22 cellular contexts compared by ENCODE assay signal in genomic region chr17:41504126-41504977, GRCh38. TPM values are rescaled to one million over a fixed set of nuclear protein-coding genes. Genes with fewer than 3 reads are reported as not detected.
DNase-seq lines count a peak whose midpoint lies in the region; ATAC-seq and TF ChIP-seq lines count a peak whose summit lies in the region.
"Had no signal": no experiment of that assay in that cellular context is flagged by ENCODE, and none has a peak within 500 bp of the region (broad histone marks: within the 10 kb centered on the region; RNA-seq: fewer than 3 reads in every experiment).

No MANE protein-coding gene starts in this region.

- H3K79me2 ChIP-seq in Karpas-422 (ENCODE audit: low read length): no peaks in the 10 kb centered on the region

- no peak overlapping the region for H3K9ac ChIP-seq in Karpas-422 (ENCODE audit: low read length)
- H3K9ac ChIP-seq: BLaER1 treated with 17β-estradiol and CSF1 and Interleukin-3, amounts not matched to agents 10 nM and 100 nM had no signal

- no peak overlapping the region for H3K4me2 ChIP-seq in Karpas-422 (ENCODE audit: low read depth, low read length, poor library complexity, severe bottlenecking)

- no peaks in the 10 kb centered on the region for H3K9me3 Mint-ChIP-seq in nephron
- H3K9me3 Mint-ChIP-seq: HFFc6 had no signal

- H3K4me1 ChIP-seq in breast epithelium (no peaks in the 10 kb centered on the region), Karpas-422 (ENCODE audit: low read length) (peaks cover 11% of the 10 kb centered on the region)

- no peaks in the 10 kb centered on the region for H3K36me3 Mint-ChIP-seq in nephron (ENCODE audit: low read depth)

- H3K9me2 ChIP-seq in Karpas-422 (replicated peaks; ENCODE audit: insufficient read depth, low read length): no peaks in the 10 kb centered on the region

- H3K4me3 ChIP-seq in choroid plexus epithelial cell (ENCODE audit: low read depth, low read length): no peak overlapping the region
- H3K4me3 ChIP-seq in breast epithelium: no peak overlapping the region
- no peak overlapping the region for H3K4me3 ChIP-seq in Karpas-422 (ENCODE audit: low read length)
- H3K4me3 ChIP-seq: BLaER1 treated with 17β-estradiol and CSF1 and Interleukin-3, amounts not matched to agents 10 nM and 100 nM had no signal

- peak; percentile 15 for DNase-seq in NCI-H1105 treated with DMSO at 0.1 percent for 48 hours (lab: John Stamatoyannopoulos, UW)
- no peak for DNase-seq in NCI-H1105 (lab: John Stamatoyannopoulos, UW)
- DNase-seq in choroid plexus epithelial cell (ENCODE audit: low read depth): peak; percentile 33
- DNase-seq in breast epithelium (ENCODE audit: low spot score in 2 of 2): no peak
- DNase-seq in Karpas-422: no peak
- DNase-seq: 8988T, DMS 273 treated with DMSO at 0.1 percent for 48 hours, EL, HFFc6, Kasumi-1, NCI-H146, NCI-H2081 treated with DMSO at 0.1 percent for 48 hours, NCI-H226, NCI-H69, Right ventricle myocardium superior had no signal

- no peaks in the 10 kb centered on the region; the same call in 1 of the 2 replicates for H4K20me1 ChIP-seq in Karpas-422 (ENCODE audit: insufficient read depth, low read depth, low read length)
- H4K20me1 ChIP-seq: BLaER1 treated with 17β-estradiol and CSF1 and Interleukin-3, amounts not matched to agents 10 nM and 100 nM had no signal

- TF ChIP-seq CTCF in choroid plexus epithelial cell (conservative IDR thresholded peaks at IDR 0.05; ENCODE audit: low read depth, low read length) (no peak), nephron (IDR thresholded peaks at IDR 0.05; ENCODE audit: unreplicated experiment in 3 of 3) (no peak), breast epithelium (IDR thresholded peaks at IDR 0.05) (no peak)

- intact Hi-C loops in breast epithelium (cut with DNase I; ENCODE audit: low total_unique reads): loop anchor here (2.0 kb wide), 1 partner anchor 78 kb away; no protein-coding TSS in a partner anchor

- ATAC-seq in GM19452 (IDR thresholded peaks at IDR 0.05; ENCODE audit: unreplicated experiment): no peak
- ATAC-seq in HG02759 (IDR thresholded peaks at IDR 0.05; ENCODE audit: unreplicated experiment): no peak
- ATAC-seq: HepG2, SK-N-SH treated with all-trans-retinoic acid at 6 μM for 48 hours had no signal

- TF ChIP-seq POLR2A in breast epithelium (IDR thresholded peaks at IDR 0.05): no peak

- peaks cover 38% of the 10 kb centered on the region for H3K27me3 Mint-ChIP-seq in nephron (ENCODE audit: low read depth)

- no peaks in the 10 kb centered on the region for H3K36me3 ChIP-seq in breast epithelium
- H3K36me3 ChIP-seq in Karpas-422 (ENCODE audit: insufficient read depth, low read length): no peaks in the 10 kb centered on the region
- H3K36me3 ChIP-seq: BLaER1 treated with 17β-estradiol and CSF1 and Interleukin-3, amounts not matched to agents 10 nM and 100 nM had no signal

- H2AFZ ChIP-seq in Karpas-422 (ENCODE audit: low read length): no peak overlapping the region

- H3K4me3 Mint-ChIP-seq in nephron: no peak overlapping the region
- H3K4me3 Mint-ChIP-seq: HFFc6 had no signal

- H3K9me3 ChIP-seq in breast epithelium (no peaks in the 10 kb centered on the region), Karpas-422 (ENCODE audit: low read length) (no peaks in the 10 kb centered on the region)
- H3K9me3 ChIP-seq: BLaER1 treated with 17β-estradiol and CSF1 and Interleukin-3, amounts not matched to agents 10 nM and 100 nM had no signal

- peak overlapping the region in 2 of 3 experiments; percentile 1 to 30 for H3K27ac Mint-ChIP-seq in nephron
- H3K27ac Mint-ChIP-seq: HFFc6 had no signal

- H3K27me3 ChIP-seq in breast epithelium (no peaks in the 10 kb centered on the region), Karpas-422 (ENCODE audit: low read length) (no peaks in the 10 kb centered on the region)
- H3K27me3 ChIP-seq: BLaER1 treated with 17β-estradiol and CSF1 and Interleukin-3, amounts not matched to agents 10 nM and 100 nM had no signal

- H3K27ac ChIP-seq in breast epithelium: no peak overlapping the region
- H3K27ac ChIP-seq in Karpas-422 (ENCODE audit: low read length): no peak overlapping the region
- H3K27ac ChIP-seq: BLaER1 treated with 17β-estradiol and CSF1 and Interleukin-3, amounts not matched to agents 10 nM and 100 nM had no signal

- peaks cover 26% of the 10 kb centered on the region for H3K4me1 Mint-ChIP-seq in nephron

RNA-seq across cellular contexts. Expression of gene KRT13, which starts 1.1 kb away (rescaled TPM):
- total RNA-seq in breast epithelium: 1 to 10 TPM in 1 of 3 donors, not detected in 2; 1.6 TPM
- not detected in 2 replicates for total RNA-seq in Karpas-422 (2014; rRNA removed; shearing (Covaris generic); ENCODE audit: low replicate concordance)
- total RNA-seq: HepG2; HFFc6; Right ventricle myocardium superior; T-helper 1 cell treated with Interleukin-12 subunit alpha and Interleukin-12 subunit beta and Interleukin-4 antibody, amounts not matched to agents 30 ng/mL and 1 ng/mL, for 36 hours had no signal

RNA-seq across cellular contexts. Expression of gene KRT15, which starts 14.3 kb away (rescaled TPM):
- total RNA-seq in breast epithelium: 1,000 to 10,000 TPM in 1 of 3 donors, 100 to 1,000 TPM in 1, under 1 TPM in 1; 0.80 to 2,244 (median 331) TPM
- not detected in 2 replicates for total RNA-seq in Karpas-422 (2014; rRNA removed; shearing (Covaris generic); ENCODE audit: low replicate concordance)
- total RNA-seq: Right ventricle myocardium superior; T-helper 1 cell treated with Interleukin-12 subunit alpha and Interleukin-12 subunit beta and Interleukin-4 antibody, amounts not matched to agents 30 ng/mL and 1 ng/mL, for 36 hours had no signal

RNA-seq across cellular contexts. Expression of gene KRT36, which starts 14.6 kb away (rescaled TPM):
- total RNA-seq in breast epithelium: not detected
- not detected in 2 replicates for total RNA-seq in Karpas-422 (2014; rRNA removed; shearing (Covaris generic); ENCODE audit: low replicate concordance)
- total RNA-seq: HepG2; HFFc6; Right ventricle myocardium superior; T-helper 1 cell treated with Interleukin-12 subunit alpha and Interleukin-12 subunit beta and Interleukin-4 antibody, amounts not matched to agents 30 ng/mL and 1 ng/mL, for 36 hours had no signal

RNA-seq across cellular contexts. Expression of gene KRT35, which starts 23.4 kb away (rescaled TPM):
- total RNA-seq in breast epithelium: not detected
- total RNA-seq in Karpas-422 (2014; rRNA removed; shearing (Covaris generic); ENCODE audit: low replicate concordance): not detected in 2 replicates
- total RNA-seq: HepG2; HFFc6; Right ventricle myocardium superior; T-helper 1 cell treated with Interleukin-12 subunit alpha and Interleukin-12 subunit beta and Interleukin-4 antibody, amounts not matched to agents 30 ng/mL and 1 ng/mL, for 36 hours had no signal

RNA-seq across cellular contexts. Expression of gene KRT19, which starts 23.8 kb away (rescaled TPM):
- 1,000 to 10,000 TPM in 1 of 3 donors, 100 to 1,000 TPM in 1, 1 to 10 TPM in 1; 6.7 to 1,011 (median 375) TPM for total RNA-seq in breast epithelium
- total RNA-seq in Karpas-422 (2014; rRNA removed; shearing (Covaris generic); ENCODE audit: low replicate concordance): not detected in 2 replicates
- total RNA-seq: T-helper 1 cell treated with Interleukin-12 subunit alpha and Interleukin-12 subunit beta and Interleukin-4 antibody, amounts not matched to agents 30 ng/mL and 1 ng/mL, for 36 hours had no signal

Comparison
In these comparisons a context has a peak if more than half of its experiments do, and no peak if none do; other contexts are left out.
1. DNase-seq: peak in NCI-H1105 treated with DMSO at 0.1 percent for 48 hours (single experiment) and choroid plexus epithelial cell (single experiment); none in NCI-H1105 (single experiment), breast epithelium (0 of 2) and Karpas-422 (single experiment).